In the genomic region with DNA sequence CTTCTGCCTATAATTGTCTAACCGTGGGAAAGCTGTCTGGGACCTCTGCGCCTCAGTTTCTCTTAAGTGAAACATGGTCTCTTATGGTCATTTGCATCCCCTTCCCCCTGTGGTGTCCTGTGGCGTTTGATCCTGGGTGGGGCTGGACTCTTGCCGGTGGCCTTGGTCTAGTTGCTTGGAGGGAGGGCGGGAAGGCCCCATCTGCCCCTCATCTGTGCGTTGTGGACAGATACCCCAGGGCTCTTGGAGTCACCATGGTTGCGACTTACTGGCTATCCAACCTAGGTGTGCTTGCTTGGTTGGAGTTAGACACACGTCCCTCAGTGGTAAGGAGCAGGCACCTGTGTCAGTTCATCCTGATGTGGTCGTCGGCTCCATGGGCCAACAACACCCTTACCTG, we compare ENCODE assay signal across 15 cellular contexts. TPM values are rescaled to one million over a fixed set of nuclear protein-coding genes. Genes with fewer than 3 reads are reported as not detected.
"Had no signal": no experiment of that assay in that cellular context is flagged by ENCODE, and none has a peak within 500 bp of the region (broad histone marks: within the 10 kb centered on the region; RNA-seq: fewer than 3 reads in every experiment).

No MANE protein-coding gene starts in this region.

- H3K4me3 ChIP-seq: ascending aorta, esophagus muscularis mucosa, heart right ventricle, lower lobe of right lung had no signal

- H3K9me3 ChIP-seq: ascending aorta, esophagus muscularis mucosa, lower lobe of right lung, neutrophil had no signal

- H3K27ac ChIP-seq: ascending aorta, esophagus muscularis mucosa, heart right ventricle, lower lobe of right lung, neutrophil had no signal

- H3K36me3 ChIP-seq: ascending aorta, lower lobe of right lung, neutrophil had no signal

- H3K27me3 ChIP-seq: ascending aorta, neutrophil had no signal

- H3K4me1 ChIP-seq: ascending aorta had no signal

- ATAC-seq: activated CD4-positive, CD25-positive, alpha-beta regulatory T cell treated with anti-CD3 and anti-CD28 coated beads, Interleukin-2, amount 50 U/mL, for 24 hours; natural killer cell treated with Interleukin-12 subunit alpha and Interleukin-12 subunit beta and Interleukin-15 and Interleukin-18, amount 100 ng/mL, for 72 hours; stimulated activated naive CD8-positive, alpha-beta T cell treated with anti-CD3 and anti-CD28 coated beads, Interleukin-15, amount 100 ng/mL, for 72 hours had no signal

- DNase-seq: effector CD4-positive, alpha-beta T cell; heart right ventricle; lower lobe of right lung; retina; stimulated activated naive CD8-positive, alpha-beta T cell treated with anti-CD3 and anti-CD28 coated beads, Interleukin-15, amount 100 ng/mL, for 72 hours; T1000; trophoblast cell had no signal

RNA-seq across cellular contexts. Expression of a gene that starts 15.2 kb away (rescaled TPM):
- total RNA-seq: natural killer cell treated with Interleukin-12 subunit alpha and Interleukin-12 subunit beta and Interleukin-15 and Interleukin-18, amount 100 ng/mL, for 72 hours; T-helper 1 cell treated with Interleukin-12 subunit alpha and Interleukin-12 subunit beta and Interleukin-4 antibody, amounts not matched to agents 30 ng/mL and 1 ng/mL, for 36 hours had no signal

RNA-seq across cellular contexts. Expression of a gene that starts 50.2 kb away (rescaled TPM):
- total RNA-seq: activated T-helper 2 cell treated with anti-CD3 and anti-CD28 coated beads, Interferon-gamma antibody, Interleukin-2, Interleukin-4, amounts not matched to agents 10 μg/mL and 5 μg/mL and 100 μg/mL, durations not matched to agents 14 hours and 24 hours and 36 hours; ascending aorta; natural killer cell treated with Interleukin-12 subunit alpha and Interleukin-12 subunit beta and Interleukin-15 and Interleukin-18, amount 100 ng/mL, for 72 hours; T-helper 1 cell treated with Interleukin-12 subunit alpha and Interleukin-12 subunit beta and Interleukin-4 antibody, amounts not matched to agents 30 ng/mL and 1 ng/mL, for 36 hours; temporal lobe had no signal
